In the genomic region with DNA sequence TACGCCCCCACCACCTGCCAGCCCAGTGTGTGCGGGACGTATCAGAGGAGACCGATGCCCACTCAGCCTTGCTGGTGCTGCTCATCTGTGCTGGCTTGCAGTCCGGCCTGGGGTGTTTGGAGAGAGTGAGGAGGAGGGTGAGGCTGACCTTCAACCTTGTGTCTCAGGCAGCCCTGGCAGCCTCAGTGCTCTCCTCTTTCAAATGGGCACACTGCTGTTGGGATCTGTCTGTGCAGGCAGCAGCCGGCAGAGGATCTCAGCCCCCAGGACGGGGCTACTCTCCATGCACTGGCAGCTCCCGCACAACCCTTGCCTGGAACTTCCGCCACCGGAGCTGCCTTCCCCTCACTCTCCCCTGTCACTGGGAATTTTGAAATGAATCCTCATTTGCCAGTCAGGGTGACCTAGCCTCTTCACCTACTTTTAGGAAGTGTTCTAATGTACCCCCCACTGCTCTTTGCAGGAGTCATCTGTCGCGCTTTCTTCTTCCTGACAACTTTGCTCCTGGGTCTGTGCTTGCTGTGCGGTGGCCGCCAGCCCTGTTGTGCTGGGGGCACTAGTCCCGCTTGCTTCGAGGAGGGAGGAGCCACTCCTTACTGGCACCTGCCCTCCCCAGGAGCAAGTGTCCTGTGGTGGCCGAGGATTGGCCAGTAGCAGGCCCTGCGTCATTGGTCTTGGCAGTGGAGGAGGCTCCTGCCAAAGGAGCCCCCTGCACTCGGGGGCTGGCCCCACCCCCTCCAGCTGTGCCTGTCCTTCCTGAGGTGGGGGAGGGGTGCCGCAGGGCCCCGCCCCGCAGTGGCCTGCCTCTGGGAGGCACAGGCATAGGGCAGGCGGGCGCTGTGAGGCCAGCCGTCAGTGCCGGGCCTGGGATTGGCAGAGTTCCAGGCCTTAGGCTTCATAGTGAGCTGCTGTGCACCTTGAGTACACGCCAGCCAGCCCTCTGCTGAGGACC, we compare ENCODE assay signal across 1 cellular context.
TF ChIP-seq lines count a peak whose summit lies in the region.

No MANE protein-coding gene starts in this region.

TF ChIP-seq in HEK293, 187 proteins besides CTCF, POLR2A, EP300 and RAD21 (continued from another document and continues in another):
- TF ChIP-seq, protein P1, sequence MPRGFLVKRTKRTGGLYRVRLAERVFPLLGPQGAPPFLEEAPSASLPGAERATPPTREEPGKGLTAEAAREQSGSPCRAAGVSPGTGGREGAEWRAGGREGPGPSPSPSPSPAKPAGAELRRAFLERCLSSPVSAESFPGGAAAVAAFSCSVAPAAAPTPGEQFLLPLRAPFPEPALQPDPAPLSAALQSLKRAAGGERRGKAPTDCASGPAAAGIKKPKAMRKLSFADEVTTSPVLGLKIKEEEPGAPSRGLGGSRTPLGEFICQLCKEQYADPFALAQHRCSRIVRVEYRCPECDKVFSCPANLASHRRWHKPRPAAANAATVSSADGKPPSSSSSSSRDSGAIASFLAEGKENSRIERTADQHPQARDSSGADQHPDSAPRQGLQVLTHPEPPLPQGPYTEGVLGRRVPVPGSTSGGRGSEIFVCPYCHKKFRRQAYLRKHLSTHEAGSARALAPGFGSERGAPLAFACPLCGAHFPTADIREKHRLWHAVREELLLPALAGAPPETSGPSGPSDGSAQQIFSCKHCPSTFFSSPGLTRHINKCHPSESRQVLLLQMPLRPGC (tag by site-specific recombination; IDR thresholded peaks at IDR 0.05): no peak
- TF ChIP-seq ZFP69B (tag by site-specific recombination; IDR thresholded peaks at IDR 0.05) (peak; percentile 66), ZNF658 (tag by site-specific recombination; IDR thresholded peaks at IDR 0.05) (no peak), SP7 (tag by site-specific recombination; IDR thresholded peaks at IDR 0.05) (peak; percentile 38; the same call in 1 of the 2 replicates), OSR2 (tag by site-specific recombination; IDR thresholded peaks at IDR 0.05) (peak; percentile 69), ZNF560 (tag by site-specific recombination; IDR thresholded peaks at IDR 0.05; ENCODE audit: borderline replicate concordance) (no peak), ZNF23 (tag by site-specific recombination; IDR thresholded peaks at IDR 0.05; ENCODE audit: borderline replicate concordance) (no peak), ZBTB7A (tag by site-specific recombination; IDR thresholded peaks at IDR 0.05; ENCODE audit: low read depth) (no peak), ZNF585B (tag by site-specific recombination; IDR thresholded peaks at IDR 0.05) (no peak), KLF10 (tag by site-specific recombination; IDR thresholded peaks at IDR 0.05) (peak; percentile 78), KLF1 (tag by site-specific recombination; IDR thresholded peaks at IDR 0.05) (peak; percentile 80), ZEB2 (tag by site-specific recombination; IDR thresholded peaks at IDR 0.05) (0 out of 2 replicates have a peak, but pooled peaks have one; percentile 35), ZNF548 (tag by site-specific recombination; IDR thresholded peaks at IDR 0.05) (no peak), ZBTB20 (tag by site-specific recombination; IDR thresholded peaks at IDR 0.05) (peak; percentile 55; the same call in 1 of the 2 replicates), ZNF600 (tag by site-specific recombination; IDR thresholded peaks at IDR 0.05) (peak; percentile 86; the same call in 1 of the 2 replicates), HOXD13 (CRISPR knock-in tag; IDR thresholded peaks at IDR 0.05; ENCODE audit: borderline replicate concordance) (no peak), PRDM1 (tag by site-specific recombination; IDR thresholded peaks at IDR 0.05) (no peak; the same call in 1 of the 2 replicates), IKZF3 (tag by site-specific recombination; IDR thresholded peaks at IDR 0.05) (peak; percentile 53; the same call in 1 of the 2 replicates), ZNF132 (tag by site-specific recombination; IDR thresholded peaks at IDR 0.05; ENCODE audit: borderline replicate concordance) (no peak), ZNF629 (tag by site-specific recombination; IDR thresholded peaks at IDR 0.05) (peak; percentile 58), WT1 (tag by site-specific recombination; IDR thresholded peaks at IDR 0.05) (peak; percentile 72; the same call in 1 of the 2 replicates), OVOL3 (tag by site-specific recombination; IDR thresholded peaks at IDR 0.05) (no peak), ZNF791 (tag by site-specific recombination; IDR thresholded peaks at IDR 0.05) (no peak), ZNF777 (tag by site-specific recombination; IDR thresholded peaks at IDR 0.05; ENCODE audit: borderline replicate concordance) (no peak), KLF16 (tag by site-specific recombination; IDR thresholded peaks at IDR 0.05) (peak; percentile 64; the same call in 1 of the 2 replicates), ZNF221 (tag by site-specific recombination; IDR thresholded peaks at IDR 0.05; ENCODE audit: borderline replicate concordance) (no peak), ZNF514 (tag by site-specific recombination; IDR thresholded peaks at IDR 0.05) (no peak), ZIC2 (tag by site-specific recombination; IDR thresholded peaks at IDR 0.05) (peak; percentile 97), ZFP3 (tag by site-specific recombination; IDR thresholded peaks at IDR 0.05; ENCODE audit: low read depth) (no peak), ZBTB8A (tag by site-specific recombination; IDR thresholded peaks at IDR 0.05) (peak; percentile 92), SP2 (tag by site-specific recombination; IDR thresholded peaks at IDR 0.05) (peak; percentile 74), ZNF335 (tag by site-specific recombination; conservative IDR thresholded peaks at IDR 0.05) (peak; percentile 72), ZNF596 (tag by site-specific recombination; IDR thresholded peaks at IDR 0.05) (no peak), ZNF843 (tag by site-specific recombination; IDR thresholded peaks at IDR 0.05) (no peak)
- TF ChIP-seq, protein P2, sequence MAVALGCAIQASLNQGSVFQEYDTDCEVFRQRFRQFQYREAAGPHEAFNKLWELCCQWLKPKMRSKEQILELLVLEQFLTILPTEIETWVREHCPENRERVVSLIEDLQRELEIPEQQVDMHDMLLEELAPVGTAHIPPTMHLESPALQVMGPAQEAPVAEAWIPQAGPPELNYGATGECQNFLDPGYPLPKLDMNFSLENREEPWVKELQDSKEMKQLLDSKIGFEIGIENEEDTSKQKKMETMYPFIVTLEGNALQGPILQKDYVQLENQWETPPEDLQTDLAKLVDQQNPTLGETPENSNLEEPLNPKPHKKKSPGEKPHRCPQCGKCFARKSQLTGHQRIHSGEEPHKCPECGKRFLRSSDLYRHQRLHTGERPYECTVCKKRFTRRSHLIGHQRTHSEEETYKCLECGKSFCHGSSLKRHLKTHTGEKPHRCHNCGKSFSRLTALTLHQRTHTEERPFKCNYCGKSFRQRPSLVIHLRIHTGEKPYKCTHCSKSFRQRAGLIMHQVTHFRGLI (tag by site-specific recombination; IDR thresholded peaks at IDR 0.05): no peak
- TF ChIP-seq, protein P3, sequence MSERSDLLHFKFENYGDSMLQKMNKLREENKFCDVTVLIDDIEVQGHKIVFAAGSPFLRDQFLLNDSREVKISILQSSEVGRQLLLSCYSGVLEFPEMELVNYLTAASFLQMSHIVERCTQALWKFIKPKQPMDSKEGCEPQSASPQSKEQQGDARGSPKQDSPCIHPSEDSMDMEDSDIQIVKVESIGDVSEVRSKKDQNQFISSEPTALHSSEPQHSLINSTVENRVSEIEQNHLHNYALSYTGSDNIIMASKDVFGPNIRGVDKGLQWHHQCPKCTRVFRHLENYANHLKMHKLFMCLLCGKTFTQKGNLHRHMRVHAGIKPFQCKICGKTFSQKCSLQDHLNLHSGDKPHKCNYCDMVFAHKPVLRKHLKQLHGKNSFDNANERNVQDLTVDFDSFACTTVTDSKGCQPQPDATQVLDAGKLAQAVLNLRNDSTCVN (tag by site-specific recombination; optimal IDR thresholded peaks at IDR 0.05): peak; percentile 26
- TF ChIP-seq, protein P4, sequence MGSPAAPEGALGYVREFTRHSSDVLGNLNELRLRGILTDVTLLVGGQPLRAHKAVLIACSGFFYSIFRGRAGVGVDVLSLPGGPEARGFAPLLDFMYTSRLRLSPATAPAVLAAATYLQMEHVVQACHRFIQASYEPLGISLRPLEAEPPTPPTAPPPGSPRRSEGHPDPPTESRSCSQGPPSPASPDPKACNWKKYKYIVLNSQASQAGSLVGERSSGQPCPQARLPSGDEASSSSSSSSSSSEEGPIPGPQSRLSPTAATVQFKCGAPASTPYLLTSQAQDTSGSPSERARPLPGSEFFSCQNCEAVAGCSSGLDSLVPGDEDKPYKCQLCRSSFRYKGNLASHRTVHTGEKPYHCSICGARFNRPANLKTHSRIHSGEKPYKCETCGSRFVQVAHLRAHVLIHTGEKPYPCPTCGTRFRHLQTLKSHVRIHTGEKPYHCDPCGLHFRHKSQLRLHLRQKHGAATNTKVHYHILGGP (tag by site-specific recombination; IDR thresholded peaks at IDR 0.05): no peak
- TF ChIP-seq, protein P5, sequence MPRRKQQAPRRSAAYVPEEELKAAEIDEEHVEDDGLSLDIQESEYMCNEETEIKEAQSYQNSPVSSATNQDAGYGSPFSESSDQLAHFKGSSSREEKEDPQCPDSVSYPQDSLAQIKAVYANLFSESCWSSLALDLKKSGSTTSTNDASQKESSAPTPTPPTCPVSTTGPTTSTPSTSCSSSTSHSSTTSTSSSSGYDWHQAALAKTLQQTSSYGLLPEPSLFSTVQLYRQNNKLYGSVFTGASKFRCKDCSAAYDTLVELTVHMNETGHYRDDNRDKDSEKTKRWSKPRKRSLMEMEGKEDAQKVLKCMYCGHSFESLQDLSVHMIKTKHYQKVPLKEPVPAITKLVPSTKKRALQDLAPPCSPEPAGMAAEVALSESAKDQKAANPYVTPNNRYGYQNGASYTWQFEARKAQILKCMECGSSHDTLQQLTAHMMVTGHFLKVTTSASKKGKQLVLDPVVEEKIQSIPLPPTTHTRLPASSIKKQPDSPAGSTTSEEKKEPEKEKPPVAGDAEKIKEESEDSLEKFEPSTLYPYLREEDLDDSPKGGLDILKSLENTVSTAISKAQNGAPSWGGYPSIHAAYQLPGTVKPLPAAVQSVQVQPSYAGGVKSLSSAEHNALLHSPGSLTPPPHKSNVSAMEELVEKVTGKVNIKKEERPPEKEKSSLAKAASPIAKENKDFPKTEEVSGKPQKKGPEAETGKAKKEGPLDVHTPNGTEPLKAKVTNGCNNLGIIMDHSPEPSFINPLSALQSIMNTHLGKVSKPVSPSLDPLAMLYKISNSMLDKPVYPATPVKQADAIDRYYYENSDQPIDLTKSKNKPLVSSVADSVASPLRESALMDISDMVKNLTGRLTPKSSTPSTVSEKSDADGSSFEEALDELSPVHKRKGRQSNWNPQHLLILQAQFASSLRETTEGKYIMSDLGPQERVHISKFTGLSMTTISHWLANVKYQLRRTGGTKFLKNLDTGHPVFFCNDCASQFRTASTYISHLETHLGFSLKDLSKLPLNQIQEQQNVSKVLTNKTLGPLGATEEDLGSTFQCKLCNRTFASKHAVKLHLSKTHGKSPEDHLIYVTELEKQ (tag by site-specific recombination; IDR thresholded peaks at IDR 0.05; ENCODE audit: borderline replicate concordance): no peak
- TF ChIP-seq, protein P6, sequence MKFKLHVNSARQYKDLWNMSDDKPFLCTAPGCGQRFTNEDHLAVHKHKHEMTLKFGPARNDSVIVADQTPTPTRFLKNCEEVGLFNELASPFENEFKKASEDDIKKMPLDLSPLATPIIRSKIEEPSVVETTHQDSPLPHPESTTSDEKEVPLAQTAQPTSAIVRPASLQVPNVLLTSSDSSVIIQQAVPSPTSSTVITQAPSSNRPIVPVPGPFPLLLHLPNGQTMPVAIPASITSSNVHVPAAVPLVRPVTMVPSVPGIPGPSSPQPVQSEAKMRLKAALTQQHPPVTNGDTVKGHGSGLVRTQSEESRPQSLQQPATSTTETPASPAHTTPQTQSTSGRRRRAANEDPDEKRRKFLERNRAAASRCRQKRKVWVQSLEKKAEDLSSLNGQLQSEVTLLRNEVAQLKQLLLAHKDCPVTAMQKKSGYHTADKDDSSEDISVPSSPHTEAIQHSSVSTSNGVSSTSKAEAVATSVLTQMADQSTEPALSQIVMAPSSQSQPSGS (tag by site-specific recombination; IDR thresholded peaks at IDR 0.05; ENCODE audit: low read depth): no peak
- TF ChIP-seq, protein P7, sequence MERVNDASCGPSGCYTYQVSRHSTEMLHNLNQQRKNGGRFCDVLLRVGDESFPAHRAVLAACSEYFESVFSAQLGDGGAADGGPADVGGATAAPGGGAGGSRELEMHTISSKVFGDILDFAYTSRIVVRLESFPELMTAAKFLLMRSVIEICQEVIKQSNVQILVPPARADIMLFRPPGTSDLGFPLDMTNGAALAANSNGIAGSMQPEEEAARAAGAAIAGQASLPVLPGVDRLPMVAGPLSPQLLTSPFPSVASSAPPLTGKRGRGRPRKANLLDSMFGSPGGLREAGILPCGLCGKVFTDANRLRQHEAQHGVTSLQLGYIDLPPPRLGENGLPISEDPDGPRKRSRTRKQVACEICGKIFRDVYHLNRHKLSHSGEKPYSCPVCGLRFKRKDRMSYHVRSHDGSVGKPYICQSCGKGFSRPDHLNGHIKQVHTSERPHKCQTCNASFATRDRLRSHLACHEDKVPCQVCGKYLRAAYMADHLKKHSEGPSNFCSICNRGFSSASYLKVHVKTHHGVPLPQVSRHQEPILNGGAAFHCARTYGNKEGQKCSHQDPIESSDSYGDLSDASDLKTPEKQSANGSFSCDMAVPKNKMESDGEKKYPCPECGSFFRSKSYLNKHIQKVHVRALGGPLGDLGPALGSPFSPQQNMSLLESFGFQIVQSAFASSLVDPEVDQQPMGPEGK (tag by site-specific recombination; IDR thresholded peaks at IDR 0.05): peak; percentile 76
- TF ChIP-seq, protein P8, sequence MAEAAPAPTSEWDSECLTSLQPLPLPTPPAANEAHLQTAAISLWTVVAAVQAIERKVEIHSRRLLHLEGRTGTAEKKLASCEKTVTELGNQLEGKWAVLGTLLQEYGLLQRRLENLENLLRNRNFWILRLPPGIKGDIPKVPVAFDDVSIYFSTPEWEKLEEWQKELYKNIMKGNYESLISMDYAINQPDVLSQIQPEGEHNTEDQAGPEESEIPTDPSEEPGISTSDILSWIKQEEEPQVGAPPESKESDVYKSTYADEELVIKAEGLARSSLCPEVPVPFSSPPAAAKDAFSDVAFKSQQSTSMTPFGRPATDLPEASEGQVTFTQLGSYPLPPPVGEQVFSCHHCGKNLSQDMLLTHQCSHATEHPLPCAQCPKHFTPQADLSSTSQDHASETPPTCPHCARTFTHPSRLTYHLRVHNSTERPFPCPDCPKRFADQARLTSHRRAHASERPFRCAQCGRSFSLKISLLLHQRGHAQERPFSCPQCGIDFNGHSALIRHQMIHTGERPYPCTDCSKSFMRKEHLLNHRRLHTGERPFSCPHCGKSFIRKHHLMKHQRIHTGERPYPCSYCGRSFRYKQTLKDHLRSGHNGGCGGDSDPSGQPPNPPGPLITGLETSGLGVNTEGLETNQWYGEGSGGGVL (tag by site-specific recombination; IDR thresholded peaks at IDR 0.05): 0 out of 2 replicates have a peak, but pooled peaks have one; percentile 31
- TF ChIP-seq, protein P9, sequence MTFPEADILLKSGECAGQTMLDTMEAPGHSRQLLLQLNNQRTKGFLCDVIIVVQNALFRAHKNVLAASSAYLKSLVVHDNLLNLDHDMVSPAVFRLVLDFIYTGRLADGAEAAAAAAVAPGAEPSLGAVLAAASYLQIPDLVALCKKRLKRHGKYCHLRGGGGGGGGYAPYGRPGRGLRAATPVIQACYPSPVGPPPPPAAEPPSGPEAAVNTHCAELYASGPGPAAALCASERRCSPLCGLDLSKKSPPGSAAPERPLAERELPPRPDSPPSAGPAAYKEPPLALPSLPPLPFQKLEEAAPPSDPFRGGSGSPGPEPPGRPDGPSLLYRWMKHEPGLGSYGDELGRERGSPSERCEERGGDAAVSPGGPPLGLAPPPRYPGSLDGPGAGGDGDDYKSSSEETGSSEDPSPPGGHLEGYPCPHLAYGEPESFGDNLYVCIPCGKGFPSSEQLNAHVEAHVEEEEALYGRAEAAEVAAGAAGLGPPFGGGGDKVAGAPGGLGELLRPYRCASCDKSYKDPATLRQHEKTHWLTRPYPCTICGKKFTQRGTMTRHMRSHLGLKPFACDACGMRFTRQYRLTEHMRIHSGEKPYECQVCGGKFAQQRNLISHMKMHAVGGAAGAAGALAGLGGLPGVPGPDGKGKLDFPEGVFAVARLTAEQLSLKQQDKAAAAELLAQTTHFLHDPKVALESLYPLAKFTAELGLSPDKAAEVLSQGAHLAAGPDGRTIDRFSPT (tag by site-specific recombination; IDR thresholded peaks at IDR 0.05): no peak
